ENCODE assay signal across 15 cellular contexts in the genomic region with DNA sequence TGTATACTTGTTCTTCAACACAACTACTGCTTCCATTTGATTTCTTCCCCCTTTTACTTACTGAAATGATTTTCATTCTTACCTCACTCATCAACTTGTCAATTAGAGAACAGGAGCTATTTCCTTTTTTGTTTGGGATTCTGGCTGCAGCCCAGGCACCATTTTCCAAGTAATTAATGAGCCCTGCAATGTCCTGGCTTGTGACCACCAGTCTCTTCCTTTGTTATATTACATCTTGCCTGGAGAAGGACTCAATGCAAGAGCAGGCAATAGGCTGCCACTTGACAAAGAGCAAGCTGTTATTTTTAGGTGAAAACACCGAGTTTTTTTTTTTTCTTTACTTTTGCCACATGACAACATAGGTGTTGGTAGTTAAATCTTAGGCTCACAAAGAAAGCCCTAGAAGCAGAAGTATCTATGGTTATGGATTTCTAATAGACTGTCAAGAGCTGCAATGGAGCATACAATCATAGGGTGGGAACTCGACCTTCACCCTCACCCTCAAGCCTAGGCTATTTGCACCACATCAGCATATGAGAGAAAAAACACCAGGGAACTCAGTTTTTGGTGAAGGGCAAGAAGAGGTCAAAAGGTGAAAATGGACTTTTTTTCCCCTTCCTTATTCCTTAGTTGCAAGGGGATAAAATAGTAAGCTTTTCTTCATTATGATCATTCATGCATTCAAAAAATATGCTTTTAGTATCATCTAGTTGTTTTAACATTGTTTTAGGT.
A peak's percentile ranks its signal among the peaks of the same experiment; 100 is the strongest.
DNase-seq lines count a peak whose midpoint lies in the region; FAIRE-seq and TF ChIP-seq lines count a peak whose summit lies in the region.
"Had no signal": no experiment of that assay in that cellular context is flagged by ENCODE, and none has a peak within 500 bp of the region (broad histone marks: within the 10 kb centered on the region; RNA-seq: fewer than 3 reads in every experiment).

No MANE protein-coding gene starts in this region.

- CTCF ChIA-PET in endothelial cell of umbilical vein (lab: Charles Lee): interaction anchor here (1.0 kb wide), 1 partner anchor 11 kb away, joined by 3 read pairs; no protein-coding TSS in a partner anchor

- TF ChIP-seq CTCF in endothelial cell of umbilical vein (IDR thresholded peaks at IDR 0.05; ENCODE audit: extremely low read depth in 1 of 2, insufficient read depth in 1 of 2, low read depth in 1 of 2, low read length in 2 of 2): no peak

- no peak for FAIRE-seq in endothelial cell of umbilical vein (lab: Jason Lieb, UNC)
- FAIRE-seq: GM12891 had no signal

- intact Hi-C loops in endothelial cell of umbilical vein (cut with micrococcal nuclease): loop anchor here (5.0 kb wide), 1 partner anchor 117 kb away; a partner anchor contains a TSS

- POLR2A ChIA-PET in endothelial cell of umbilical vein (lab: Charles Lee): no interaction called here

- no peaks in the 10 kb centered on the region for H4K20me1 ChIP-seq in endothelial cell of umbilical vein (replicated peaks; ENCODE audit: control insufficient read depth, extremely low read depth, insufficient read depth, low read length)

- H3K9me1 ChIP-seq in endothelial cell of umbilical vein (replicated peaks; ENCODE audit: control insufficient read depth, extremely low read depth, insufficient read depth, low read length): no peaks in the 10 kb centered on the region

- peak; percentile 87 for DNase-seq in DMS79 treated with DMSO at 0.1 percent for 48 hours (lab: John Stamatoyannopoulos, UW)
- peak; percentile 61 for DNase-seq in NCI-H2029 treated with DMSO at 0.1 percent for 48 hours (lab: John Stamatoyannopoulos, UW)
- peak; percentile 57 for DNase-seq in astrocyte of the hippocampus (ENCODE audit: low read depth, low spot score)
- peak; percentile 25 for DNase-seq in endothelial cell of umbilical vein (ENCODE audit: low read depth, low spot score)
- no peak for DNase-seq in hippocampal formation (lab: John Stamatoyannopoulos, UW)
- DNase-seq in islet precursor cell: no peak
- no peak for DNase-seq in NCI-H510A (lab: John Stamatoyannopoulos, UW)
- DNase-seq: DMS153, MM.1S, NCI-H1436 treated with DMSO at 0.1 percent for 48 hours, NCI-H2107, NCI-H774, Right ventricle myocardium superior, SK-N-SH had no signal

- H3K4me2 ChIP-seq in endothelial cell of umbilical vein (ENCODE audit: insufficient read depth, low read length): no peak overlapping the region
- H3K4me2 ChIP-seq: SK-N-SH had no signal

- H3K79me2 ChIP-seq in endothelial cell of umbilical vein (ENCODE audit: control insufficient read depth, insufficient read depth, low read length): peaks cover 6% of the 10 kb centered on the region

- dilution Hi-C loops in endothelial cell of umbilical vein (cut with MboI; ENCODE audit: extremely low pct_ligation_motif_present, low sequenced_read_pairs): no loop called here

- H3K9ac ChIP-seq in endothelial cell of umbilical vein (replicated peaks; ENCODE audit: extremely low read depth, insufficient read depth, low read length): no peak overlapping the region
- H3K9ac ChIP-seq: SK-N-SH had no signal

- no peak overlapping the region for H3K27ac ChIP-seq in endothelial cell of umbilical vein (ENCODE audit: insufficient read depth, low read depth, low read length)

- no peaks in the 10 kb centered on the region for H3K36me3 ChIP-seq in endothelial cell of umbilical vein (ENCODE audit: control insufficient read depth in 2 of 2, extremely low read depth in 1 of 2, insufficient read depth in 2 of 2, low read length in 2 of 2)

- no peak for TF ChIP-seq POLR2A in endothelial cell of umbilical vein (IDR thresholded peaks at IDR 0.05; ENCODE audit: low read depth, low read length)

- H3K9me3 ChIP-seq in endothelial cell of umbilical vein (replicated peaks; ENCODE audit: control insufficient read depth, insufficient read depth, low read length): no peaks in the 10 kb centered on the region
- H3K9me3 ChIP-seq: SK-N-SH had no signal

- H2AFZ ChIP-seq in endothelial cell of umbilical vein (ENCODE audit: low read depth, low read length): no peak overlapping the region

- BruUV-seq in endothelial cell of umbilical vein (replicated peaks; lab: Mats Ljungman, UMichigan): no TSS peak

- no peaks in the 10 kb centered on the region for H3K27me3 ChIP-seq in endothelial cell of umbilical vein (ENCODE audit: control insufficient read depth in 2 of 2, insufficient read depth in 2 of 2, low read length in 2 of 2)

- H3K4me3 ChIP-seq in endothelial cell of umbilical vein (replicated peaks in 1 of 3; ENCODE audit: insufficient read depth in 1 of 3, low read depth in 1 of 3, low read length in 3 of 3): no peak overlapping the region

- peaks cover 39% of the 10 kb centered on the region for H3K4me1 ChIP-seq in endothelial cell of umbilical vein (ENCODE audit: control insufficient read depth, extremely low read depth, insufficient read depth, low read length)

TF ChIP-seq in endothelial cell of umbilical vein, 7 proteins besides CTCF, POLR2A, EP300 and RAD21:
- TF ChIP-seq, protein P1, sequence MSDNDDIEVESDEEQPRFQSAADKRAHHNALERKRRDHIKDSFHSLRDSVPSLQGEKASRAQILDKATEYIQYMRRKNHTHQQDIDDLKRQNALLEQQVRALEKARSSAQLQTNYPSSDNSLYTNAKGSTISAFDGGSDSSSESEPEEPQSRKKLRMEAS (IDR thresholded peaks at IDR 0.05; ENCODE audit: insufficient read depth, insufficient read length): no peak
- no peak for TF ChIP-seq GATA2 (IDR thresholded peaks at IDR 0.05; ENCODE audit: insufficient read depth, insufficient read length, low read depth, low read length)
- TF ChIP-seq FOS (IDR thresholded peaks at IDR 0.05; ENCODE audit: borderline replicate concordance, insufficient read depth, low read length): no peak
- TF ChIP-seq POLR2AphosphoS5 (IDR thresholded peaks at IDR 0.05; ENCODE audit: insufficient read depth, low read depth, low read length): no peak
- TF ChIP-seq EZH2 (IDR thresholded peaks at IDR 0.05; ENCODE audit: borderline replicate concordance, low read depth, low read length, severe bottlenecking): no peak
- no peak for TF ChIP-seq MYC (IDR thresholded peaks at IDR 0.05; ENCODE audit: low read depth, low read length)
- no peak for TF ChIP-seq JUN (IDR thresholded peaks at IDR 0.05; ENCODE audit: borderline replicate concordance, insufficient read depth, insufficient read length, low read depth)

Comparison
In these comparisons a context has a peak if more than half of its experiments do, and no peak if none do; other contexts are left out.
1. DNase-seq: peak in DMS79 treated with DMSO at 0.1 percent for 48 hours (single experiment), NCI-H2029 treated with DMSO at 0.1 percent for 48 hours (single experiment), astrocyte of the hippocampus (single experiment) and endothelial cell of umbilical vein (single experiment); none in hippocampal formation (0 of 2), islet precursor cell (single experiment) and NCI-H510A (single experiment).